In the genomic region with DNA sequence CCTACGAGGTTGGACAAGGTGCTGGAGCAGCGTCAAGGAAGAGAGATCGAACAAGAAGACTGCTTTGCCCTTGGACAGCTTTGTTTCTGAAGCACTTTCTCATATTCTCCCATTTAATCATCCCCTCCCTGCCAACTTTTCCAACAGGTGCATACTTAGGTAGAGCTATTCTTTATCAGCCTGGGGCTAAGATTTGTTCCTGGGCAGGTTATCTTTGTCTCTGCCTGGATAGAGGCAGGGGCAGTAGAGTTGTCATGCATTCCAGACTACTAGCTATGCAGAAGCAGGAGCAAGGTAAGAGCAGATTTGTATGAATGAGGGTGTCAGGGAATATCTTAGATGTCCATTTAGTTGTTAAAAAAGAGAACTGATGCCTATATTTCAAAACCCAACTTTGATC, we compare ENCODE assay signal across 20 cellular contexts.
DNase-seq lines count a peak whose midpoint lies in the region; ATAC-seq and TF ChIP-seq lines count a peak whose summit lies in the region.
"Had no signal": no experiment of that assay in that cellular context is flagged by ENCODE, and none has a peak within 500 bp of the region (broad histone marks: within the 10 kb centered on the region; RNA-seq: fewer than 3 reads in every experiment).

No MANE protein-coding gene starts in this region.

- H3K4me3 ChIP-seq in ACC112 (ENCODE audit: low read depth, low read length): no peak overlapping the region
- H3K4me3 ChIP-seq in GM23338: no peak overlapping the region
- H3K4me3 ChIP-seq in brain microvascular endothelial cell (ENCODE audit: low read depth, low read length): no peak overlapping the region
- no peak overlapping the region for H3K4me3 ChIP-seq in neutrophil (ENCODE audit: low read depth in 1 of 2, low read length in 1 of 2)
- H3K4me3 ChIP-seq: cardiac muscle cell, heart left ventricle, neural progenitor cell had no signal

- ATAC-seq in GM23338 (no peak), HG02885 (IDR thresholded peaks at IDR 0.05; ENCODE audit: poor library complexity, unreplicated experiment) (no peak), GM19397 (IDR thresholded peaks at IDR 0.05; ENCODE audit: unreplicated experiment) (no peak)

- H3K9me2 ChIP-seq in GM23338 (ENCODE audit: insufficient read depth): no peaks in the 10 kb centered on the region

- H3K4me2 ChIP-seq in GM23338: no peak overlapping the region
- H3K4me2 ChIP-seq: neural progenitor cell had no signal

- H3K4me3 Mint-ChIP-seq in GM23338: no peak overlapping the region
- H3K4me3 Mint-ChIP-seq: activated naive CD8-positive, alpha-beta T cell; neural progenitor cell had no signal

- peaks cover 6% of the 10 kb centered on the region for H3K27me3 Mint-ChIP-seq in GM23338 (ENCODE audit: insufficient read depth, low read depth, poor library complexity)
- H3K27me3 Mint-ChIP-seq: activated naive CD8-positive, alpha-beta T cell had no signal

- H3K9me3 ChIP-seq in neutrophil: no peaks in the 10 kb centered on the region
- H3K9me3 ChIP-seq: heart left ventricle had no signal

- no peaks in the 10 kb centered on the region for H3K27me3 ChIP-seq in ACC112 (ENCODE audit: insufficient read depth, low read length)
- H3K27me3 ChIP-seq in GM23338 (ENCODE audit: insufficient read depth): no peaks in the 10 kb centered on the region
- H3K27me3 ChIP-seq in brain microvascular endothelial cell (replicated peaks): no peaks in the 10 kb centered on the region
- no peaks in the 10 kb centered on the region for H3K27me3 ChIP-seq in neutrophil
- H3K27me3 ChIP-seq: cardiac muscle cell, heart left ventricle, neural progenitor cell had no signal

- in situ Hi-C loops in brain microvascular endothelial cell (cut with HindIII; ENCODE audit: low pct_ligation_motif_present, low sequenced_read_pairs): no loop called here

- H3K27ac Mint-ChIP-seq in GM23338: no peak overlapping the region
- H3K27ac Mint-ChIP-seq: activated naive CD8-positive, alpha-beta T cell; neural progenitor cell had no signal

- peaks cover 11% of the 10 kb centered on the region for H3K4me1 Mint-ChIP-seq in GM23338

- no peaks in the 10 kb centered on the region for H3K36me3 Mint-ChIP-seq in GM23338 (ENCODE audit: low read depth)
- H3K36me3 Mint-ChIP-seq: activated naive CD8-positive, alpha-beta T cell; neural progenitor cell had no signal

- H3K4me1 ChIP-seq in ACC112 (ENCODE audit: control insufficient read depth, insufficient read depth, low read length, unreplicated experiment): peaks cover 37% of the 10 kb centered on the region
- H3K4me1 ChIP-seq in GM23338 (ENCODE audit: insufficient read depth): no peaks in the 10 kb centered on the region
- peaks cover 52 to 69% of the 10 kb centered on the region in 2 experiments for H3K4me1 ChIP-seq in neutrophil (ENCODE audit: control insufficient read depth in 1 of 2, insufficient read depth in 1 of 2, low read depth in 1 of 2, low read length in 1 of 2)

- no peaks in the 10 kb centered on the region for H4K20me1 ChIP-seq in GM23338 (replicated peaks; ENCODE audit: insufficient read depth)

- H3K36me3 ChIP-seq in ACC112 (ENCODE audit: insufficient read depth, low read length) (no peaks in the 10 kb centered on the region), GM23338 (ENCODE audit: insufficient read depth) (no peaks in the 10 kb centered on the region), brain microvascular endothelial cell (replicated peaks) (no peaks in the 10 kb centered on the region), neutrophil (no peaks in the 10 kb centered on the region)
- H3K36me3 ChIP-seq: cardiac muscle cell, heart left ventricle, neural progenitor cell had no signal

- H3K27ac ChIP-seq in ACC112 (ENCODE audit: low read depth, low read length) (peak overlapping the region; percentile 92), GM23338 (ENCODE audit: low read depth) (0 out of 2 replicates have a peak overlapping the region, but pooled peaks have one; percentile 50), brain microvascular endothelial cell (peak overlapping the region; percentile 91), neutrophil (peak overlapping the region; percentile 57)
- H3K27ac ChIP-seq: neural progenitor cell had no signal

- no peaks in the 10 kb centered on the region for H3K9me3 Mint-ChIP-seq in GM23338
- H3K9me3 Mint-ChIP-seq: neural progenitor cell had no signal

- DNase-seq in GM23338 (ENCODE audit: low spot score) (no peak), brain microvascular endothelial cell (no peak), GF-D8 (lab: John Stamatoyannopoulos, UW) (no peak), NCI-H1694 treated with DMSO at 0.1 percent for 48 hours (lab: John Stamatoyannopoulos, UW) (no peak)
- DNase-seq: activated CD4-positive, alpha-beta T cell treated with anti-CD3 and anti-CD28 coated beads, Interleukin-2, amount 50 U/mL, for 4 hours; activated T-cell treated with anti-CD3 and anti-CD28 coated beads, Interleukin-2, amount 50 U/mL, for 1 hour; GDM1; heart left ventricle; KBM-7; NCI-H1048; NCI-H2171; NCI-H748 treated with DMSO at 0.1 percent for 48 hours; RPMI8226 had no signal

- TF ChIP-seq CTCF in GM23338 (conservative IDR thresholded peaks at IDR 0.05; ENCODE audit: low read depth in 2 of 2): no peak
- TF ChIP-seq CTCF in brain microvascular endothelial cell (IDR thresholded peaks at IDR 0.05; ENCODE audit: low read depth, low read length, missing control alignments): no peak
- TF ChIP-seq CTCF in neutrophil (IDR thresholded peaks at IDR 0.05): no peak

- H3K79me2 ChIP-seq in ACC112 (ENCODE audit: control insufficient read depth, insufficient read depth, low read length, unreplicated experiment): peaks cover 20% of the 10 kb centered on the region
- 0 out of 2 replicates have a peak, but pooled peaks cover 2% of the 10 kb centered on the region for H3K79me2 ChIP-seq in GM23338 (replicated peaks; ENCODE audit: insufficient read depth)

- H2AFZ ChIP-seq in ACC112 (ENCODE audit: low read length, unreplicated experiment) (no peak overlapping the region), GM23338 (no peak overlapping the region)
- H2AFZ ChIP-seq: neural progenitor cell had no signal

- H3F3A ChIP-seq in GM23338 (replicated peaks; ENCODE audit: low read depth): no peaks in the 10 kb centered on the region

TF ChIP-seq in GM23338, 12 proteins besides CTCF, POLR2A, EP300 and RAD21:
- TF ChIP-seq POLR2AphosphoS5 (IDR thresholded peaks at IDR 0.05; ENCODE audit: low read depth): no peak
